In the genomic region with DNA sequence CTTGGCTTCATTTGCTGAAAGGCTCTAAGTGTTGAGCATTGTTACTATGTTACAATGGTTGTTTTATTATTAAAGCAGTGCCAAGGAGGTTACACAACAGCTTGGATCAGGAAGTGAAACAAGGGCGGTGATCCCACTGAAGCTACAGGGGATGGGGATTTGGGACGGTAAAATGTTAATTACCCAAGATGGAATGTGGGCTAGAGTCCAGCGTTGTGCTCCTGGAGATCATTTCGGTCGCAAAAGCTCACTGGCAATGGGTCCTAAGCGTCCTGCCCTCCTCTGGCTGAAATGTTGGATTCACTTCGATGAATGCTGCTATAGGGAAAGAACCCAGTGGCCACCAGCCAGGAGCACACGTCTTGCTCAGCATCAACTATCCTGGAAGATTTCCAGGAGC, we compare ENCODE assay signal across 10 cellular contexts. TPM values are rescaled to one million over a fixed set of nuclear protein-coding genes. Genes with fewer than 3 reads are reported as not detected.
A peak's percentile ranks its signal among the peaks of the same experiment; 100 is the strongest.
DNase-seq lines count a peak whose midpoint lies in the region; ATAC-seq, FAIRE-seq and TF ChIP-seq lines count a peak whose summit lies in the region.
"Had no signal": no experiment of that assay in that cellular context is flagged by ENCODE, and none has a peak within 500 bp of the region (broad histone marks: within the 10 kb centered on the region; RNA-seq: fewer than 3 reads in every experiment).

No MANE protein-coding gene starts in this region.

- peaks cover 18% of the 10 kb centered on the region for H3K4me1 Mint-ChIP-seq in activated CD4-positive, alpha-beta T cell treated with anti-CD3 and anti-CD28 coated beads for 36 hours
- H3K4me1 Mint-ChIP-seq in activated CD4-positive, alpha-beta memory T cell treated with anti-CD3 and anti-CD28 coated beads, Interleukin-2, amount 10 ng/mL, durations not matched to agents 7 days and 5 days, result peaks cover 24% of the 10 kb centered on the region

- no peak overlapping the region for H3K9ac ChIP-seq in kidney (ENCODE audit: low read length in 2 of 2)

- TF ChIP-seq CTCF in kidney (IDR thresholded peaks at IDR 0.05; ENCODE audit: borderline replicate concordance, extremely low read depth, insufficient read depth) (no peak), suprapubic skin (IDR thresholded peaks at IDR 0.05) (peak in 1 of 2 donors; percentile 10)

- no peaks in the 10 kb centered on the region for H3K27me3 ChIP-seq in suprapubic skin

- no peak for ATAC-seq in activated CD4-positive, alpha-beta T cell treated with anti-CD3 and anti-CD28 coated beads for 36 hours
- no peak for ATAC-seq in HG02798 (IDR thresholded peaks at IDR 0.05; ENCODE audit: poor library complexity, unreplicated experiment)

- no peaks in the 10 kb centered on the region for H3K9me3 ChIP-seq in kidney (ENCODE audit: control insufficient read depth in 1 of 2, low read length in 2 of 2)
- no peaks in the 10 kb centered on the region for H3K9me3 ChIP-seq in suprapubic skin

- H3K4me3 ChIP-seq in kidney (ENCODE audit: low read length in 2 of 2) (peak overlapping the region in 1 of 2 donors; percentile 97), suprapubic skin (peak overlapping the region; percentile 84)

- H3K4me3 Mint-ChIP-seq in activated CD4-positive, alpha-beta T cell treated with anti-CD3 and anti-CD28 coated beads for 36 hours, result peak overlapping the region; percentile 87
- H3K4me3 Mint-ChIP-seq in activated CD4-positive, alpha-beta memory T cell treated with anti-CD3 and anti-CD28 coated beads, Interleukin-2, amount 10 ng/mL, durations not matched to agents 7 days and 5 days, result peak overlapping the region; percentile 15

- no peak for TF ChIP-seq POLR2A in suprapubic skin (IDR thresholded peaks at IDR 0.05)

- no peaks in the 10 kb centered on the region for H3K9me3 Mint-ChIP-seq in activated CD4-positive, alpha-beta T cell treated with anti-CD3 and anti-CD28 coated beads for 36 hours (ENCODE audit: low read depth)
- H3K9me3 Mint-ChIP-seq in activated CD4-positive, alpha-beta memory T cell treated with anti-CD3 and anti-CD28 coated beads, Interleukin-2, amount 10 ng/mL, durations not matched to agents 7 days and 5 days, result no peaks in the 10 kb centered on the region

- FAIRE-seq in kidney (lab: Jason Lieb, UNC), result no peak
- FAIRE-seq: D721Med had no signal

- POLR2A ChIA-PET in activated CD4-positive, alpha-beta T cell treated with anti-CD3 and anti-CD28 coated beads for 36 hours (lab: Charles Lee), result interaction anchor here (0.6 to 5.4 kb wide), 9 partner anchors 12 to 525 kb away, joined by 3 to 71 read pairs (median 5); a partner anchor contains a TSS
- POLR2A ChIA-PET in activated CD4-positive, alpha-beta memory T cell treated with anti-CD3 and anti-CD28 coated beads, Interleukin-2, amount 10 ng/mL, durations not matched to agents 7 days and 5 days (lab: Charles Lee), result interaction anchor here (0.7 to 5.9 kb wide), 31 partner anchors 9 to 724 kb away, joined by 3 to 146 read pairs (median 9); a partner anchor contains a TSS

- TF ChIP-seq EP300 in suprapubic skin (IDR thresholded peaks at IDR 0.05), result no peak

- peaks cover 2% of the 10 kb centered on the region for H3K27me3 Mint-ChIP-seq in activated CD4-positive, alpha-beta T cell treated with anti-CD3 and anti-CD28 coated beads for 36 hours
- H3K27me3 Mint-ChIP-seq in activated CD4-positive, alpha-beta memory T cell treated with anti-CD3 and anti-CD28 coated beads, Interleukin-2, amount 10 ng/mL, durations not matched to agents 7 days and 5 days, result peaks cover 15% of the 10 kb centered on the region

- peaks cover 37 to 44% of the 10 kb centered on the region in 2 donors for H3K4me1 ChIP-seq in kidney (ENCODE audit: control insufficient read depth in 1 of 2, insufficient read depth in 1 of 2, low read depth in 1 of 2, low read length in 2 of 2)
- peaks cover 60% of the 10 kb centered on the region for H3K4me1 ChIP-seq in suprapubic skin

- CTCF ChIA-PET in activated CD4-positive, alpha-beta T cell treated with anti-CD3 and anti-CD28 coated beads for 36 hours (lab: Charles Lee), result interaction anchor here (0.6 to 2.3 kb wide), 7 partner anchors 12 to 509 kb away, joined by 3 to 21 read pairs (median 5); no protein-coding TSS in a partner anchor
- CTCF ChIA-PET in activated CD4-positive, alpha-beta memory T cell treated with anti-CD3 and anti-CD28 coated beads, Interleukin-2, amount 10 ng/mL, durations not matched to agents 7 days and 5 days (lab: Charles Lee), result interaction anchor here (1.1 to 1.7 kb wide), 4 partner anchors 304 to 514 kb away, joined by 3 to 49 read pairs (median 6); a partner anchor contains a TSS

- H3K36me3 Mint-ChIP-seq in activated CD4-positive, alpha-beta T cell treated with anti-CD3 and anti-CD28 coated beads for 36 hours (ENCODE audit: low read depth), result peaks cover 1% of the 10 kb centered on the region
- H3K36me3 Mint-ChIP-seq in activated CD4-positive, alpha-beta memory T cell treated with anti-CD3 and anti-CD28 coated beads, Interleukin-2, amount 10 ng/mL, durations not matched to agents 7 days and 5 days (ENCODE audit: low read depth), result peaks cover 4% of the 10 kb centered on the region

- peak overlapping the region; percentile 99 for H3K27ac Mint-ChIP-seq in activated CD4-positive, alpha-beta T cell treated with anti-CD3 and anti-CD28 coated beads for 36 hours
- H3K27ac Mint-ChIP-seq in activated CD4-positive, alpha-beta memory T cell treated with anti-CD3 and anti-CD28 coated beads, Interleukin-2, amount 10 ng/mL, durations not matched to agents 7 days and 5 days, result peak overlapping the region; percentile 97

- H3K36me3 ChIP-seq in kidney (ENCODE audit: control insufficient read depth in 1 of 2, insufficient read depth in 2 of 2, low read length in 2 of 2) (no peaks in the 10 kb centered on the region), suprapubic skin (no peaks in the 10 kb centered on the region)

- WGBS in suprapubic skin, result 11% methylated on average over 8 of the region's 8 CpGs

- DNase-seq in activated CD4-positive, alpha-beta T cell treated with anti-CD3 and anti-CD28 coated beads for 36 hours, result no peak
- no peak for DNase-seq in activated CD4-positive, alpha-beta T cell treated with anti-CD3 and anti-CD28 coated beads for 4 hours
- DNase-seq in activated CD4-positive, alpha-beta memory T cell treated with anti-CD3 and anti-CD28 coated beads, Interleukin-2, amount 10 ng/mL, durations not matched to agents 7 days and 5 days, result peak; percentile 13
- DNase-seq in kidney, result no peak
- DNase-seq in suprapubic skin (ENCODE audit: low spot score in 2 of 2), result peak in 1 of 2 donors; percentile 84
- no peak for DNase-seq in epidermal melanocyte (ENCODE audit: insufficient read length, low spot score)
- no peak for DNase-seq in T-helper 9 cell

- H3K27ac ChIP-seq in kidney (ENCODE audit: low read depth in 2 of 2, low read length in 2 of 2) (peak overlapping the region; percentile 28 to 96), suprapubic skin (peak overlapping the region; percentile 95)

- intact Hi-C loops in activated CD4-positive, alpha-beta T cell treated with anti-CD3 and anti-CD28 coated beads for 36 hours (cut with DNase I, micrococcal nuclease), result loop anchor here in 1 of 2 experiments (5.0 kb wide), 1 partner anchor 1049 kb away; a partner anchor contains a TSS
- intact Hi-C loops in kidney (cut with DNase I), result no loop called here

RNA-seq across cellular contexts. Expression of a gene that starts 48.3 kb away (rescaled TPM):
- total RNA-seq in activated CD4-positive, alpha-beta T cell treated with anti-CD3 and anti-CD28 coated beads for 36 hours, result under 1 TPM; 0.49 to 0.91 TPM
- not detected for total RNA-seq in activated CD4-positive, alpha-beta memory T cell treated with anti-CD3 and anti-CD28 coated beads, Interleukin-2, amount 10 ng/mL, durations not matched to agents 7 days and 5 days
- total RNA-seq in kidney (13.1 TPM), suprapubic skin (10 to 100 TPM; 54.5 to 78.1 (median 69.3) TPM)
- polyA plus RNA-seq in kidney (ENCODE audit: insufficient read depth, low read depth, low replicate concordance), result 6.8 TPM
- total RNA-seq: pulmonary artery endothelial cell had no signal
